9 cellular contexts compared by ENCODE assay signal in genomic region chr15:90686435-90687218, GRCh38. TPM values are rescaled to one million over a fixed set of nuclear protein-coding genes. Genes with fewer than 3 reads are reported as not detected.
A peak's percentile ranks its signal among the peaks of the same experiment; 100 is the strongest.
DNase-seq lines count a peak whose midpoint lies in the region; ATAC-seq, FAIRE-seq and TF ChIP-seq lines count a peak whose summit lies in the region.
"Had no signal": no experiment of that assay in that cellular context is flagged by ENCODE, and none has a peak within 500 bp of the region (broad histone marks: within the 10 kb centered on the region; RNA-seq: fewer than 3 reads in every experiment).

No MANE protein-coding gene starts in this region.

- H2AFZ ChIP-seq in mammary epithelial cell (ENCODE audit: low read depth, low read length), result no peak overlapping the region

- DNase-seq in D721Med (ENCODE audit: insufficient read length, low spot score) (no peak), activated B cell treated with CpG ODN at 0.5 μM for 24 hours (no peak), Right ventricle myocardium inferior (ENCODE audit: missing footprints) (no peak), mammary epithelial cell (no peak), middle frontal gyrus (ENCODE audit: extremely low spot score, low spot score) (no peak), LoVo (ENCODE audit: low spot score) (no peak)
- DNase-seq: WERI-Rb-1 had no signal

- no peak overlapping the region for H3K27ac ChIP-seq in mammary epithelial cell (ENCODE audit: insufficient read depth, low read depth, low read length)
- H3K27ac ChIP-seq: WERI-Rb-1 had no signal

- POLR2A ChIA-PET in activated B cell treated with CpG ODN at 0.5 μM for 24 hours (lab: Charles Lee), result interaction anchor here (0.9 to 1.7 kb wide), 4 partner anchors 20 to 32 kb away, joined by 4 to 6 read pairs (median 5); partner anchors contain the start of gene BLM

- no peak overlapping the region for H3K4me3 Mint-ChIP-seq in activated B cell treated with CpG ODN at 0.5 μM for 24 hours

- TF ChIP-seq CTCF in D721Med (IDR thresholded peaks at IDR 0.05; ENCODE audit: insufficient read depth, missing control alignments) (no peak), activated B cell treated with CpG ODN at 0.5 μM for 24 hours (IDR thresholded peaks at IDR 0.05) (no peak), mammary epithelial cell (conservative IDR thresholded peaks at IDR 0.05 in 1 of 2, IDR thresholded peaks at IDR 0.05 in 1 of 2; ENCODE audit: extremely low read depth in 1 of 2, insufficient read depth in 1 of 2, low read depth in 1 of 2, low read length in 2 of 2) (no peak)

- no peak overlapping the region for H3K4me2 ChIP-seq in mammary epithelial cell (ENCODE audit: insufficient read depth, low read depth, low read length)

- no peak overlapping the region for H3K9ac ChIP-seq in mammary epithelial cell (ENCODE audit: insufficient read depth, low read length)

- H3K4me1 Mint-ChIP-seq in activated B cell treated with CpG ODN at 0.5 μM for 24 hours, result peaks cover 25% of the 10 kb centered on the region

- H3K79me2 ChIP-seq in mammary epithelial cell (ENCODE audit: insufficient read depth, low read length), result no peaks in the 10 kb centered on the region

- BruUV-seq in mammary epithelial cell (replicated peaks; lab: Mats Ljungman, UMichigan), result no TSS peak

- no peaks in the 10 kb centered on the region for H3K9me3 ChIP-seq in mammary epithelial cell (replicated peaks; ENCODE audit: insufficient read depth, low read length)

- in situ Hi-C loops in mammary epithelial cell (cut with MboI; ENCODE audit: low sequenced_read_pairs in 2 of 2), result no loop called here

- H3K4me3 ChIP-seq in mammary epithelial cell (replicated peaks in 1 of 3; ENCODE audit: insufficient read depth in 1 of 3, low read depth in 2 of 3, low read length in 3 of 3), result no peak overlapping the region

- H3K36me3 ChIP-seq in mammary epithelial cell (ENCODE audit: insufficient read depth, low read length), result no peaks in the 10 kb centered on the region
- H3K36me3 ChIP-seq: WERI-Rb-1 had no signal

- 98% methylated on average over 3 of the region's 3 CpGs for WGBS in mammary epithelial cell (ENCODE audit: low coverage, missing lambda C conversion rate)

- no peaks in the 10 kb centered on the region for H3K4me1 ChIP-seq in mammary epithelial cell (ENCODE audit: insufficient read depth, low read length)

- intact Hi-C loops in activated B cell treated with CpG ODN at 0.5 μM for 24 hours (cut with micrococcal nuclease) (loop anchor here (1.0 kb wide), 1 partner anchor 21 kb away; no protein-coding TSS in a partner anchor), Right ventricle myocardium inferior (cut with DNase I) (no loop called here), mammary epithelial cell (cut with micrococcal nuclease) (no loop called here)

- FAIRE-seq in D721Med (lab: Jason Lieb, UNC), result peak; percentile 38

- peaks cover 1% of the 10 kb centered on the region for H3K9me3 Mint-ChIP-seq in activated B cell treated with CpG ODN at 0.5 μM for 24 hours

- ATAC-seq in GM19328 (IDR thresholded peaks at IDR 0.05; ENCODE audit: unreplicated experiment), result peak; percentile 75
- peak; percentile 83 for ATAC-seq in HG03139 (IDR thresholded peaks at IDR 0.05; ENCODE audit: unreplicated experiment)
- peak; percentile 79 for ATAC-seq in activated B cell treated with CpG ODN at 0.5 μM for 24 hours (ENCODE audit: low read depth)
- no peak for ATAC-seq in Right ventricle myocardium inferior

- H3K27me3 ChIP-seq in mammary epithelial cell (ENCODE audit: insufficient read depth, low read length), result no peaks in the 10 kb centered on the region

- peaks cover 2% of the 10 kb centered on the region for H3K27me3 Mint-ChIP-seq in activated B cell treated with CpG ODN at 0.5 μM for 24 hours

- H4K20me1 ChIP-seq in mammary epithelial cell (ENCODE audit: insufficient read depth, low read length), result no peaks in the 10 kb centered on the region

- CTCF ChIA-PET in activated B cell treated with CpG ODN at 0.5 μM for 24 hours (lab: Charles Lee) (interaction anchor here (1.2 to 1.9 kb wide), 4 partner anchors 39 to 367 kb away, joined by 3 to 8 read pairs (median 4); partner anchors contain the start of gene HDDC3), mammary epithelial cell (lab: Charles Lee; ENCODE audit: low non-redundant PET) (no interaction called here)

- H3K27ac Mint-ChIP-seq in activated B cell treated with CpG ODN at 0.5 μM for 24 hours, result peak overlapping the region; percentile 67

- dilution Hi-C loops in mammary epithelial cell (cut with HindIII; ENCODE audit: low sequenced_read_pairs), result no loop called here

- H3K36me3 Mint-ChIP-seq in activated B cell treated with CpG ODN at 0.5 μM for 24 hours (ENCODE audit: low read depth), result no peaks in the 10 kb centered on the region

RNA-seq across cellular contexts. Expression of gene BLM, which starts 30.5 kb away (rescaled TPM):
- total RNA-seq in activated B cell treated with CpG ODN at 0.5 μM for 24 hours (18.2 and 23.4 TPM in 2 replicates), Right ventricle myocardium inferior (26.6 TPM), mammary epithelial cell (1 to 10 TPM in 1 of 2 donors, under 1 TPM in 1; 0.83 to 9.2 TPM)
- 4.4 TPM for polyA plus RNA-seq in mammary epithelial cell
- polyA minus RNA-seq in mammary epithelial cell, result 62.5 TPM
